ENCODE assay signal across 8 cellular contexts in the genomic region with DNA sequence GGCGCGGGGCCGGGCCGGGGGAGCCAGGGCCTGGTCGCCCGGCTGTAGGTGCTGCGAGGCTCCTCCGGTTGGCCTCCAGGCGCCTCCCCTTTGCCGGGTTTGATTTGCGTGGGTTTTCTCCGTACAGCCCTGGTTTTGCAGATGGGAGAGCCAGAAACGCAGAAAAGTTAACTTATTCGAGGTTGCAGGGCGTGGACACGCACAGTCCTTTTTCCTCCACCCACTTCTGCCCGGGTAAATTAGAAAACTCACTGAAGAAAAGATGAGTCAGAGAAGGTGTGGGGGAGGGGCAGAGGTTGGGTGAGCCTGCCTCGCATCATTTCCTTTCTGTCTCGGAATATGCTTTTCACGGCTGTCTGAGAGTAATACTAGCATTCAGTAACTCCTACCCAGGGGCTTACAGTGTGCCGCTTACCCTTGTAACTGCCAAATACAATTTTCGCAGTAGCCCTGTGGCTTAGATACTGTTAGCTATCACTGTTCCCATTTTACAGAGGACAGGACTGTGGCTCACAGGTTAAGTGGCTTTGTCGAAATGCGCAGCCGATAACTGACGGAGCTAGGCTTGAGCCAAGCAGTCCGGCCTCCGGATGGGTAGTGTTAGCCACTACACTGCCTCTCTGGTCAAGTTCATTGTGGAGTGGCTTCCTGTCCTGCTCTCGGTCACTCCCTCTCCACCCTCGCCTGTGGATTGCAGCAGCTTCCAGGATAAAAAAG. TPM values are rescaled to one million over a fixed set of nuclear protein-coding genes. Genes with fewer than 3 reads are reported as not detected.
DNase-seq lines count a peak whose midpoint lies in the region; ATAC-seq and TF ChIP-seq lines count a peak whose summit lies in the region.

No MANE protein-coding gene starts in this region.

- peak; percentile 22 for ATAC-seq in HG03039 (IDR thresholded peaks at IDR 0.05; ENCODE audit: unreplicated experiment)
- peak; percentile 69 to 70 for ATAC-seq in naive thymus-derived CD8-positive, alpha-beta T cell
- peak; percentile 80 for ATAC-seq in stimulated activated effector memory CD8-positive, alpha-beta T cell treated with anti-CD3 and anti-CD28 coated beads, Interleukin-12 subunit alpha, Interleukin-12 subunit beta, amount 100 ng/mL, for 72 hours

- H3K27ac ChIP-seq in OCI-LY1 (ENCODE audit: low read depth, low read length, poor library complexity, severe bottlenecking) (peak overlapping the region; percentile 29), esophagus squamous epithelium (peak overlapping the region; percentile 91 to 98 (median 95))

- H3K4me3 ChIP-seq in OCI-LY1 (ENCODE audit: low read depth, low read length, poor library complexity, severe bottlenecking) (peak overlapping the region; percentile 98), esophagus squamous epithelium (peak overlapping the region; percentile 77 to 95 (median 86))

- intact Hi-C loops in esophagus squamous epithelium (cut with DNase I): no loop called here

- POLR2A ChIA-PET in naive thymus-derived CD8-positive, alpha-beta T cell (lab: Charles Lee): interaction anchor here (0.6 to 2.3 kb wide), 5 partner anchors 8 to 1380 kb away, joined by 5 to 16 read pairs (median 10); a partner anchor contains a TSS

- H3K9me2 ChIP-seq in OCI-LY1 (ENCODE audit: low read depth, low read length): no peaks in the 10 kb centered on the region

- DNase-seq in NCI-H82 (lab: John Stamatoyannopoulos, UW): peak; percentile 28
- DNase-seq in NCI-H82 treated with DMSO at 0.1 percent for 48 hours (lab: John Stamatoyannopoulos, UW; ENCODE audit: unreplicated experiment): no peak
- peak; percentile 90 for DNase-seq in activated T-cell treated with anti-CD3 and anti-CD28 coated beads for 24 hours (ENCODE audit: low read depth)
- peak; percentile 21 for DNase-seq in esophagus squamous epithelium (lab: John Stamatoyannopoulos, UW)
- DNase-seq in naive thymus-derived CD8-positive, alpha-beta T cell: peak; percentile 70 to 90 (median 78)
- DNase-seq in stimulated activated effector memory CD8-positive, alpha-beta T cell treated with anti-CD3 and anti-CD28 coated beads, Interleukin-12 subunit alpha, Interleukin-12 subunit beta, amount 100 ng/mL, for 72 hours (ENCODE audit: low spot score in 2 of 2): peak; percentile 83 to 92

- no peaks in the 10 kb centered on the region for H3F3A ChIP-seq in OCI-LY1 (ENCODE audit: insufficient read depth, low read length)

- peaks cover 0 to 47% (median 7%) of the 10 kb centered on the region in 3 donors for H3K36me3 Mint-ChIP-seq in naive thymus-derived CD8-positive, alpha-beta T cell
- peaks cover 62% of the 10 kb centered on the region for H3K36me3 Mint-ChIP-seq in stimulated activated effector memory CD8-positive, alpha-beta T cell treated with anti-CD3 and anti-CD28 coated beads, Interleukin-12 subunit alpha, Interleukin-12 subunit beta, amount 100 ng/mL, for 72 hours

- H3K79me2 ChIP-seq in OCI-LY1 (ENCODE audit: insufficient read depth, low read length): peaks cover 15% of the 10 kb centered on the region

- peaks cover 15% of the 10 kb centered on the region for H3K4me1 ChIP-seq in OCI-LY1 (ENCODE audit: insufficient read depth, low read length, severe bottlenecking)
- H3K4me1 ChIP-seq in esophagus squamous epithelium: peaks cover 10 to 52% (median 17%) of the 10 kb centered on the region in 3 donors

- WGBS in esophagus squamous epithelium, 2 donors: 1 to 4% methylated on average over 14 to 16 of the region's 30 CpGs

- H3K9me3 ChIP-seq in OCI-LY1 (ENCODE audit: low read length): no peaks in the 10 kb centered on the region
- H3K9me3 ChIP-seq in esophagus squamous epithelium: no peaks in the 10 kb centered on the region

- H3K9me3 Mint-ChIP-seq in naive thymus-derived CD8-positive, alpha-beta T cell: no peaks in the 10 kb centered on the region
- no peaks in the 10 kb centered on the region for H3K9me3 Mint-ChIP-seq in stimulated activated effector memory CD8-positive, alpha-beta T cell treated with anti-CD3 and anti-CD28 coated beads, Interleukin-12 subunit alpha, Interleukin-12 subunit beta, amount 100 ng/mL, for 72 hours

- peak overlapping the region; percentile 99 for H3K4me2 ChIP-seq in OCI-LY1 (ENCODE audit: low read length)

- TF ChIP-seq POLR2A in esophagus squamous epithelium (IDR thresholded peaks at IDR 0.05): no peak

- peaks cover 44% of the 10 kb centered on the region for H3K36me3 ChIP-seq in OCI-LY1 (ENCODE audit: insufficient read depth, low read length)
- peaks cover 0 to 41% (median 15%) of the 10 kb centered on the region in 3 donors for H3K36me3 ChIP-seq in esophagus squamous epithelium

- no peaks in the 10 kb centered on the region for H3K27me3 ChIP-seq in OCI-LY1 (ENCODE audit: insufficient read depth, low read length)
- no peaks in the 10 kb centered on the region for H3K27me3 ChIP-seq in esophagus squamous epithelium

- peak overlapping the region; percentile 87 to 98 (median 97) for H3K27ac Mint-ChIP-seq in naive thymus-derived CD8-positive, alpha-beta T cell
- peak overlapping the region; percentile 98 for H3K27ac Mint-ChIP-seq in stimulated activated effector memory CD8-positive, alpha-beta T cell treated with anti-CD3 and anti-CD28 coated beads, Interleukin-12 subunit alpha, Interleukin-12 subunit beta, amount 100 ng/mL, for 72 hours

- peak overlapping the region; percentile 99 for H3K9ac ChIP-seq in OCI-LY1 (ENCODE audit: low read length)

- H2AFZ ChIP-seq in OCI-LY1 (ENCODE audit: low read length): no peak overlapping the region

- no peaks in the 10 kb centered on the region for H3K27me3 Mint-ChIP-seq in naive thymus-derived CD8-positive, alpha-beta T cell

- peaks cover 19 to 53% (median 49%) of the 10 kb centered on the region in 4 donors for H3K4me1 Mint-ChIP-seq in naive thymus-derived CD8-positive, alpha-beta T cell
- H3K4me1 Mint-ChIP-seq in stimulated activated effector memory CD8-positive, alpha-beta T cell treated with anti-CD3 and anti-CD28 coated beads, Interleukin-12 subunit alpha, Interleukin-12 subunit beta, amount 100 ng/mL, for 72 hours: peaks cover 47% of the 10 kb centered on the region

- peaks cover 4% of the 10 kb centered on the region; the same call in 1 of the 2 replicates for H4K20me1 ChIP-seq in OCI-LY1 (ENCODE audit: insufficient read depth, low read length)

- H3K4me3 Mint-ChIP-seq in naive thymus-derived CD8-positive, alpha-beta T cell: peak overlapping the region; percentile 91 to 98 (median 96)
- H3K4me3 Mint-ChIP-seq in stimulated activated effector memory CD8-positive, alpha-beta T cell treated with anti-CD3 and anti-CD28 coated beads, Interleukin-12 subunit alpha, Interleukin-12 subunit beta, amount 100 ng/mL, for 72 hours: peak overlapping the region; percentile 93

- no peak for TF ChIP-seq CTCF in OCI-LY1 (IDR thresholded peaks at IDR 0.05; ENCODE audit: low read length)
- no peak for TF ChIP-seq CTCF in esophagus squamous epithelium (IDR thresholded peaks at IDR 0.05)

RNA-seq across cellular contexts. Expression of a gene that starts 0.8 kb away (rescaled TPM):
- total RNA-seq in esophagus squamous epithelium: 10 to 100 TPM; 20.9 to 26.5 (median 23.5) TPM
- total RNA-seq in naive thymus-derived CD8-positive, alpha-beta T cell: 10 to 100 TPM; 34.7 to 37.8 TPM
- 10 to 100 TPM in 1 of 3 donors, 1 to 10 TPM in 2; 7.2 to 19.3 (median 8.4) TPM for polyA plus RNA-seq in naive thymus-derived CD8-positive, alpha-beta T cell

Comparison
In these comparisons a context has a peak if more than half of its experiments do, and no peak if none do; other contexts are left out.
1. ATAC-seq: peak in every context shown above with its lines; median percentile 80 in stimulated activated effector memory CD8-positive, alpha-beta T cell treated with anti-CD3 and anti-CD28 coated beads, Interleukin-12 subunit alpha, Interleukin-12 subunit beta, amount 100 ng/mL, for 72 hours; 70 in naive thymus-derived CD8-positive, alpha-beta T cell; 22 in HG03039.